Comparison of ENCODE assay signal across 23 cellular contexts in genomic region chr2:159562248-159562647, GRCh38. TPM values are rescaled to one million over a fixed set of nuclear protein-coding genes. Genes with fewer than 3 reads are reported as not detected.
A peak's percentile ranks its signal among the peaks of the same experiment; 100 is the strongest.
DNase-seq lines count a peak whose midpoint lies in the region; ATAC-seq and TF ChIP-seq lines count a peak whose summit lies in the region.
"Had no signal": no experiment of that assay in that cellular context is flagged by ENCODE, and none has a peak within 500 bp of the region (broad histone marks: within the 10 kb centered on the region; RNA-seq: fewer than 3 reads in every experiment).

No MANE protein-coding gene starts in this region.

- WGBS in aorta, 2 donors, result 32 to 57% methylated on average over 2 of the region's 2 CpGs

- no peaks in the 10 kb centered on the region for H3K9me3 Mint-ChIP-seq in stimulated activated effector memory CD8-positive, alpha-beta T cell treated with anti-CD3 and anti-CD28 coated beads, Interleukin-12 subunit alpha, Interleukin-12 subunit beta, amount 100 ng/mL, for 72 hours

- H3K9me3 ChIP-seq in upper lobe of right lung (no peaks in the 10 kb centered on the region), aorta (ENCODE audit: control insufficient read depth, low read length) (no peaks in the 10 kb centered on the region)
- H3K9me3 ChIP-seq: Caco-2, left ventricle myocardium inferior, upper lobe of left lung had no signal

- no peak overlapping the region for H3K27ac Mint-ChIP-seq in stimulated activated effector memory CD8-positive, alpha-beta T cell treated with anti-CD3 and anti-CD28 coated beads, Interleukin-12 subunit alpha, Interleukin-12 subunit beta, amount 100 ng/mL, for 72 hours
- H3K27ac Mint-ChIP-seq: B cell had no signal

- H3K4me1 ChIP-seq in upper lobe of right lung (no peaks in the 10 kb centered on the region), aorta (ENCODE audit: control insufficient read depth in 1 of 2, insufficient read depth in 2 of 2, low read length in 2 of 2) (peaks cover 0 to 2% of the 10 kb centered on the region in 2 donors)
- H3K4me1 ChIP-seq: Caco-2 had no signal

- TF ChIP-seq CTCF in upper lobe of right lung (IDR thresholded peaks at IDR 0.05), result no peak

- H3K27ac ChIP-seq in upper lobe of right lung (no peak overlapping the region), aorta (ENCODE audit: low read depth in 1 of 2, low read length in 2 of 2) (no peak overlapping the region)
- H3K27ac ChIP-seq: left ventricle myocardium inferior, upper lobe of left lung had no signal

- ATAC-seq in upper lobe of right lung (peak; percentile 67), aorta (ENCODE audit: low FRiP score) (no peak), HG03354 (IDR thresholded peaks at IDR 0.05; ENCODE audit: poor library complexity, severe bottlenecking, unreplicated experiment) (no peak)
- no peak for ATAC-seq in stimulated activated effector memory CD8-positive, alpha-beta T cell treated with anti-CD3 and anti-CD28 coated beads, Interleukin-12 subunit alpha, Interleukin-12 subunit beta, amount 100 ng/mL, for 72 hours

- H3K4me1 Mint-ChIP-seq in stimulated activated effector memory CD8-positive, alpha-beta T cell treated with anti-CD3 and anti-CD28 coated beads, Interleukin-12 subunit alpha, Interleukin-12 subunit beta, amount 100 ng/mL, for 72 hours, result no peaks in the 10 kb centered on the region
- H3K4me1 Mint-ChIP-seq: B cell had no signal

- H3K4me3 ChIP-seq in upper lobe of right lung (no peak overlapping the region), aorta (ENCODE audit: low read length in 2 of 2) (no peak overlapping the region)
- H3K4me3 ChIP-seq: left ventricle myocardium inferior, smooth muscle cell, upper lobe of left lung had no signal

- no peak overlapping the region for H3K4me3 Mint-ChIP-seq in stimulated activated effector memory CD8-positive, alpha-beta T cell treated with anti-CD3 and anti-CD28 coated beads, Interleukin-12 subunit alpha, Interleukin-12 subunit beta, amount 100 ng/mL, for 72 hours
- H3K4me3 Mint-ChIP-seq: B cell had no signal

- intact Hi-C loops in upper lobe of right lung (cut with DNase I), result no loop called here
- intact Hi-C loops in aorta (cut with DNase I), result no loop called here

- no peaks in the 10 kb centered on the region for H3K36me3 ChIP-seq in upper lobe of right lung
- no peaks in the 10 kb centered on the region for H3K36me3 ChIP-seq in aorta (ENCODE audit: control insufficient read depth in 1 of 2, insufficient read depth in 2 of 2, low read length in 1 of 2)
- H3K36me3 ChIP-seq: left ventricle myocardium inferior, upper lobe of left lung had no signal

- H3K36me3 Mint-ChIP-seq in stimulated activated effector memory CD8-positive, alpha-beta T cell treated with anti-CD3 and anti-CD28 coated beads, Interleukin-12 subunit alpha, Interleukin-12 subunit beta, amount 100 ng/mL, for 72 hours, result no peaks in the 10 kb centered on the region

- DNase-seq in M059J (ENCODE audit: low read depth), result peak; percentile 7
- peak; percentile 78 for DNase-seq in SKM-1 (lab: John Stamatoyannopoulos, UW; ENCODE audit: unreplicated experiment)
- peak; percentile 81 for DNase-seq in fibroblast of peridontal ligament (ENCODE audit: extremely low read depth)
- no peak for DNase-seq in upper lobe of right lung
- DNase-seq in aorta, result no peak
- DNase-seq in stimulated activated effector memory CD8-positive, alpha-beta T cell treated with anti-CD3 and anti-CD28 coated beads, Interleukin-12 subunit alpha, Interleukin-12 subunit beta, amount 100 ng/mL, for 72 hours (ENCODE audit: low spot score in 2 of 2), result no peak
- DNase-seq: activated CD4-positive, alpha-beta T cell treated with anti-CD3 and anti-CD28 coated beads, Interleukin-2, amount 50 U/mL, for 48 hours; activated effector memory CD4-positive, alpha-beta T cell treated with anti-CD3 and anti-CD28 coated beads, Interleukin-2, amount 50 U/mL, for 16 hours; Caco-2; erythroblast; glutamatergic neuron; Karpas-422; left ventricle myocardium inferior; NCI-H1436 treated with DMSO at 0.1 percent for 48 hours; NCI-H2171; NCI-H526; Right ventricle myocardium superior; stimulated activated CD4-positive, alpha-beta T cell treated with anti-CD3 and anti-CD28 coated beads, Interleukin-4, amount 100 ng/mL, for 24 hours; T-helper 2 cell; upper lobe of left lung had no signal

- H3K27me3 ChIP-seq in upper lobe of right lung (no peaks in the 10 kb centered on the region), aorta (ENCODE audit: control insufficient read depth in 1 of 2, insufficient read depth in 2 of 2, low read length in 1 of 2) (no peaks in the 10 kb centered on the region)
- H3K27me3 ChIP-seq: upper lobe of left lung had no signal

RNA-seq across cellular contexts. Expression of gene BAZ2B, which starts 54.1 kb away (rescaled TPM):
- 20.9 and 24.0 TPM in 2 replicates for total RNA-seq in M059J (2014; rRNA removed; shearing (Covaris generic))
- total RNA-seq in upper lobe of right lung (91.9 TPM), aorta (100 to 1,000 TPM in 1 of 2 donors, 10 to 100 TPM in 1; 82.6 to 139 TPM)
- 10 to 100 TPM; 21.4 to 39.4 TPM for polyA plus RNA-seq in aorta

Comparison
In these comparisons a context has a peak if more than half of its experiments do, and no peak if none do; other contexts are left out.
1. DNase-seq: peak in M059J (single experiment), SKM-1 (single experiment) and fibroblast of peridontal ligament (single experiment); none in upper lobe of right lung (single experiment), aorta (0 of 2) and stimulated activated effector memory CD8-positive, alpha-beta T cell treated with anti-CD3 and anti-CD28 coated beads, Interleukin-12 subunit alpha, Interleukin-12 subunit beta, amount 100 ng/mL, for 72 hours (0 of 2).